In the genomic region with DNA sequence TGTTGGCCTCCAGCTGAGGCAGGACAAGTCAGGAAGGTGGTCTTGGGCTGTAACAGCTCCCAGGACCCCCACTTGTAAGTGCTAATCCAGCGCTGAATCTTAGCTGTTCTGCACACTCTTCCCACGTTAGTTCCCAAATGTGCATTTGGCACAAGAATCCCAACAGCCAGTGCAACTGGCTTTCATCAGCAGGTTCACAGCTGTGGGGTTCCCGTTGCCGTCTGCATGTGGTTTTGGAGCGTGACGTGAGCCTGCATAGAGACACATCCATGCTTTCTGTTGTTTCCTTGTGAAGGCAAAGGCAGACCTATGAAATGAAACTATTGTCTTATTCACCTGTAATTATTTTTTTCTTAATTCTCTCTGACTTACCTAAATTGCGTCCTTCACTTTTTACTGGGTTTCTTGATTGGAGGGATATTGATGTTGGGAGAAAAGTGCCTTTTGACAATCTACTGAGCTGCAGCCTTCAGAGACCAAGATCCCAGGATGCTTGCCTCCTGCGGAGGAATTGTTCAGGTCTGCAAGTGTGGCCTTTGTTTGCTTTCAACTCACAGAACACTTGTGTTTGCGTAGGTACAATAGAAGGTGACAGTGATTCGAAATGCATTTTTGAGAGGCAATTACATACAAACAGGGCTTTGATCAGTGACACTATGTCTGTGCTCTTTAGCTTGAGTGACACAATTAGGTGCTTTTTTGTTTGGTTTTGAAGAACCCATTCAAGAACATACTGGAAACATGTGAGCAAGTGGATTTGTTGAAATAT, we compare ENCODE assay signal across 23 cellular contexts.
DNase-seq lines count a peak whose midpoint lies in the region; ATAC-seq and TF ChIP-seq lines count a peak whose summit lies in the region.
"Had no signal": no experiment of that assay in that cellular context is flagged by ENCODE, and none has a peak within 500 bp of the region (broad histone marks: within the 10 kb centered on the region; RNA-seq: fewer than 3 reads in every experiment).

No MANE protein-coding gene starts in this region.

- H3K27me3 ChIP-seq in left ventricle myocardium inferior (ENCODE audit: low read depth) = no peaks in the 10 kb centered on the region
- no peaks in the 10 kb centered on the region for H3K27me3 ChIP-seq in vagina
- H3K27me3 ChIP-seq: BE2C, breast epithelium had no signal

- no peak for TF ChIP-seq CTCF in left ventricle myocardium inferior (IDR thresholded peaks at IDR 0.05; ENCODE audit: borderline replicate concordance)
- TF ChIP-seq CTCF in vagina (IDR thresholded peaks at IDR 0.05) = no peak

- peaks cover 16% of the 10 kb centered on the region for H3K4me1 ChIP-seq in left ventricle myocardium inferior
- no peaks in the 10 kb centered on the region for H3K4me1 ChIP-seq in vagina
- H3K4me1 ChIP-seq: adrenal gland, BE2C, breast epithelium had no signal

- peak; percentile 55 for ATAC-seq in Right ventricle myocardium inferior
- peak; percentile 75 for ATAC-seq in sciatic nerve
- no peak for ATAC-seq in HG03439 (IDR thresholded peaks at IDR 0.05; ENCODE audit: unreplicated experiment)
- no peak for ATAC-seq in GM18867 (IDR thresholded peaks at IDR 0.05; ENCODE audit: unreplicated experiment)
- ATAC-seq: natural killer cell treated with Interleukin-12 subunit alpha and Interleukin-12 subunit beta and Interleukin-15 and Interleukin-18, amount 100 ng/mL, for 72 hours; SK-N-SH treated with all-trans-retinoic acid at 6 μM for 48 hours had no signal

- peak overlapping the region; percentile 35 for H3K27ac ChIP-seq in left ventricle myocardium inferior (replicated peaks)
- H3K27ac ChIP-seq in vagina = no peak overlapping the region
- H3K27ac ChIP-seq: adrenal gland, breast epithelium, coronary artery, HL-60 had no signal

- TF ChIP-seq POLR2A in vagina (IDR thresholded peaks at IDR 0.05) = no peak

- DNase-seq in Right ventricle myocardium inferior (ENCODE audit: missing footprints) = no peak
- no peak for DNase-seq in cardiac septum (ENCODE audit: low spot score)
- DNase-seq in NCI-H748 treated with DMSO at 0.1 percent for 48 hours (lab: John Stamatoyannopoulos, UW) = peak; percentile 75
- peak; percentile 37 for DNase-seq in left ventricle myocardium inferior
- DNase-seq in sciatic nerve (ENCODE audit: low spot score) = no peak
- no peak for DNase-seq in vagina (ENCODE audit: extremely low spot score in 2 of 2)
- DNase-seq: activated CD4-positive, alpha-beta memory T cell treated with anti-CD3 and anti-CD28 coated beads, Interleukin-2, amount 10 ng/mL, durations not matched to agents 7 days and 5 days; activated CD4-positive, CD25-positive, alpha-beta regulatory T cell; activated naive CD4-positive, alpha-beta T cell; adrenal gland; BE2C; glutamatergic neuron; NCI-H1092; NCI-H226; RPMI8226; T-helper 9 cell had no signal

- no peak overlapping the region for H3K4me3 ChIP-seq in left ventricle myocardium inferior
- H3K4me3 ChIP-seq in vagina = no peak overlapping the region
- H3K4me3 ChIP-seq: adrenal gland, breast epithelium, coronary artery had no signal

- H3K36me3 ChIP-seq in left ventricle myocardium inferior (no peaks in the 10 kb centered on the region), vagina (no peaks in the 10 kb centered on the region)
- H3K36me3 ChIP-seq: adrenal gland, BE2C, breast epithelium had no signal

- H3K9me3 ChIP-seq in left ventricle myocardium inferior (replicated peaks) (no peaks in the 10 kb centered on the region), vagina (no peaks in the 10 kb centered on the region)
- H3K9me3 ChIP-seq: adrenal gland, BE2C, breast epithelium had no signal

- intact Hi-C loops in Right ventricle myocardium inferior (cut with DNase I) (no loop called here), cardiac septum (cut with DNase I) (no loop called here), left ventricle myocardium inferior (cut with micrococcal nuclease) (no loop called here), sciatic nerve (cut with DNase I) (no loop called here), vagina (cut with DNase I) (no loop called here)

Comparison
In these comparisons a context has a peak if more than half of its experiments do, and no peak if none do; other contexts are left out.
1. DNase-seq: peak in NCI-H748 treated with DMSO at 0.1 percent for 48 hours (single experiment) and left ventricle myocardium inferior (single experiment); none in Right ventricle myocardium inferior (single experiment), cardiac septum (single experiment), sciatic nerve (single experiment) and vagina (0 of 2).
2. ATAC-seq: peak in Right ventricle myocardium inferior (single experiment) and sciatic nerve (single experiment); none in HG03439 (single experiment) and GM18867 (single experiment).